In the genomic region with DNA sequence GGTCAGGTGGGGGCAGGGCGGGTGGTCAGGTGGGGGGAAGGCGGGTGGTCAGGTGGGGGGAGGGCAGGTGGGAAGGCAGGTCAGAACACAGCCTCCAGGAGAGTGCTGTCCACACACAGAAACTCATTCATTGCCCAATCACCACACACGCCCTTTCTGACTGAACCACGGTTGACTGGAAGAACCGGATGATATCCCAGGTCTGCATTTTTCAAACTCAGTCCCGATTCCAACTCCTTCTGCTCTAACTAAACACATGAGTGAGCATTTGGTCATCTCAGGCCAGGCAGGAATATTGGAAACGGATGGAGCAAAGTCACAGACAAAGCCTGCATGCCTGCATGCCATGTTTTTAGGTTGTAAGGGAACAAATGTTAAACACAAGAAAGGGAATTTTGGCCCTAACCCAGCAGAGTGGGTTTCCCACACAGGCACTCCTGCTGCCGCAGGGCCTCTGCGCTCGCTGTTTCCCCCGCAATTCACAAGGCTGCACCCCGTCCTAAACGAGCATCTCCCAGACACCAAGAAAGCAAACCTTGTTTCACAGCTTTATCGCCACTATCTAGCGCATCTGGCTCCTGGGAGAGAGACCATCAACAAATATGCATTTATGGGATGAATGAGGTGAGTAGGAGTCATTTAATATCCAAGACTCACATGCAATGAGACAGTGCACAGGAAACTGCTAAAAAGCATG, we compare ENCODE assay signal across 1 cellular context.
TF ChIP-seq lines count a peak whose summit lies in the region.

No MANE protein-coding gene starts in this region.

TF ChIP-seq in H1, 55 proteins besides CTCF, POLR2A, EP300 and RAD21:
- TF ChIP-seq GABPA (IDR thresholded peaks at IDR 0.05; ENCODE audit: borderline replicate concordance, insufficient read depth, low read length) (no peak), BACH1 (IDR thresholded peaks at IDR 0.05; ENCODE audit: low read length) (no peak), RXRA (IDR thresholded peaks at IDR 0.05; ENCODE audit: insufficient read depth, low read depth, low read length) (no peak), SIN3A (conservative IDR thresholded peaks at IDR 0.05 in 1 of 2, IDR thresholded peaks at IDR 0.05 in 1 of 2; ENCODE audit: low read depth in 1 of 2, low read length in 2 of 2) (no peak)
